Comparison of ENCODE assay signal across 10 cellular contexts in the genomic region with DNA sequence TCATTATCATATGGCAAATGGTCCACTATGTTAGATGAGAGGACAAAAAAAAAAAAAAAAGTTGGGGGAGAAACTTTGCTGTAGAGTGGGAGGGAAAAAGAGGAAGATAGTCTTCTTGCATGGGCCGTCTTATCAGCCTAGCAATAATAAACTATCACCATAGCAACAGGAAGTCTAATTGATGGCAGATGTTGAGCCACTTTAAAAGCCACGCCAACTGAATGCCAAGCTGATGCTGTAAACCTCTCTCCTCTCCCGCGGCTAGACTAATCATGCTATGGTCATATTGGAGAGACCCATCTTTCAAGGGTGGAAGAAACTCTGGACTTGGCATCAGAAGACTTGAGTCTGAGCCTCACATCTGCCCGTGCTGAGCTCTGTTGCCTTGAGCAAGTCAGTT.
DNase-seq lines count a peak whose midpoint lies in the region; ATAC-seq and FAIRE-seq lines count a peak whose summit lies in the region.
"Had no signal": no experiment of that assay in that cellular context is flagged by ENCODE, and none has a peak within 500 bp of the region (broad histone marks: within the 10 kb centered on the region; RNA-seq: fewer than 3 reads in every experiment).

No MANE protein-coding gene starts in this region.

- H2AFZ ChIP-seq in ACC112 (ENCODE audit: low read length, unreplicated experiment) = peak overlapping the region; percentile 66

- peaks cover 12% of the 10 kb centered on the region for H3K4me1 ChIP-seq in ACC112 (ENCODE audit: control insufficient read depth, insufficient read depth, low read length, unreplicated experiment)

- no peaks in the 10 kb centered on the region for H3K79me2 ChIP-seq in ACC112 (ENCODE audit: control insufficient read depth, insufficient read depth, low read length, unreplicated experiment)

- no peaks in the 10 kb centered on the region for H3K36me3 ChIP-seq in ACC112 (ENCODE audit: insufficient read depth, low read length)
- H3K36me3 ChIP-seq: adrenal gland had no signal

- no peak for FAIRE-seq in GM19239 (lab: Jason Lieb, UNC)

- H3K27me3 ChIP-seq in ACC112 (ENCODE audit: insufficient read depth, low read length) = no peaks in the 10 kb centered on the region
- H3K27me3 ChIP-seq: adrenal gland had no signal

- intact Hi-C loops in left cardiac atrium (cut with DNase I) = no loop called here

- DNase-seq in HT1080 (ENCODE audit: low read depth) = peak; percentile 6
- DNase-seq in RPMI7951 (ENCODE audit: low read depth) = peak; percentile 98
- no peak for DNase-seq in left cardiac atrium
- no peak for DNase-seq in NCI-H187 (lab: John Stamatoyannopoulos, UW)
- DNase-seq in KG1 (lab: John Stamatoyannopoulos, UW) = no peak
- DNase-seq in GM19239 (ENCODE audit: insufficient read length, low spot score) = no peak
- DNase-seq: adrenal gland had no signal

- ATAC-seq in left cardiac atrium (peak; percentile 54 to 79), GM19467 (IDR thresholded peaks at IDR 0.05; ENCODE audit: unreplicated experiment) (no peak)
- ATAC-seq: left lobe of liver had no signal

- no peak overlapping the region for H3K4me3 ChIP-seq in ACC112 (ENCODE audit: low read depth, low read length)
- H3K4me3 ChIP-seq: adrenal gland had no signal

- peak overlapping the region; percentile 39 for H3K27ac ChIP-seq in ACC112 (ENCODE audit: low read depth, low read length)
- H3K27ac ChIP-seq: adrenal gland had no signal

Comparison
In these comparisons a context has a peak if more than half of its experiments do, and no peak if none do; other contexts are left out.
1. DNase-seq: peak in HT1080 (single experiment) and RPMI7951 (single experiment); none in left cardiac atrium (single experiment), NCI-H187 (0 of 2), KG1 (single experiment) and GM19239 (single experiment).